Comparison of ENCODE assay signal across 17 cellular contexts in genomic region chr6:65259080-65259479, GRCh38.
DNase-seq lines count a peak whose midpoint lies in the region; ATAC-seq, FAIRE-seq and TF ChIP-seq lines count a peak whose summit lies in the region.
"Had no signal": no experiment of that assay in that cellular context is flagged by ENCODE, and none has a peak within 500 bp of the region (broad histone marks: within the 10 kb centered on the region; RNA-seq: fewer than 3 reads in every experiment).

No MANE protein-coding gene starts in this region.

- no peak overlapping the region for H2AFZ ChIP-seq in astrocyte (ENCODE audit: low read depth, low read length)

- ATAC-seq in GM18505 (IDR thresholded peaks at IDR 0.05; ENCODE audit: unreplicated experiment), result no peak
- ATAC-seq in GM19452 (IDR thresholded peaks at IDR 0.05; ENCODE audit: unreplicated experiment), result no peak
- ATAC-seq: activated T-cell treated with anti-CD3 and anti-CD28 coated beads, Interleukin-2, amount 50 U/mL, for 72 hours had no signal

- TF ChIP-seq CTCF in astrocyte (IDR thresholded peaks at IDR 0.05; ENCODE audit: insufficient read depth, low read depth, low read length) (peak; percentile 31), CD14-positive monocyte (IDR thresholded peaks at IDR 0.05) (no peak)

- FAIRE-seq in HTR-8/SVneo (lab: Jason Lieb, UNC) (no peak), astrocyte (lab: Jason Lieb, UNC) (no peak)
- FAIRE-seq: islet of Langerhans had no signal

- H3K4me3 ChIP-seq in astrocyte (ENCODE audit: insufficient read depth, low read depth, low read length), result no peak overlapping the region
- H3K4me3 ChIP-seq: BLaER1 treated with 17β-estradiol and CSF1 and Interleukin-3, amounts not matched to agents 10 nM and 100 nM; vagina had no signal

- intact Hi-C loops in CD14-positive monocyte (cut with micrococcal nuclease), result no loop called here

- H3K4me1 Mint-ChIP-seq in astrocyte (ENCODE audit: low read depth, unreplicated experiment) (peaks cover 5% of the 10 kb centered on the region), CD14-positive monocyte (no peaks in the 10 kb centered on the region)
- H3K4me1 Mint-ChIP-seq: activated B cell treated with CpG ODN at 0.5 μM for 24 hours had no signal

- H3K27ac ChIP-seq in astrocyte (ENCODE audit: low read depth, low read length), result no peak overlapping the region
- H3K27ac ChIP-seq: BLaER1 treated with 17β-estradiol and CSF1 and Interleukin-3, amounts not matched to agents 10 nM and 100 nM; epithelial cell of prostate; vagina had no signal

- DNase-seq in AG08396 (ENCODE audit: low spot score), result peak; percentile 12
- DNase-seq in HTR-8/SVneo (ENCODE audit: insufficient read length, low spot score), result peak; percentile 1
- DNase-seq in astrocyte (ENCODE audit: low read depth), result peak; percentile 6
- DNase-seq in iPS-NIHi7 (ENCODE audit: extremely low spot score), result peak; percentile 7
- DNase-seq in CD14-positive monocyte (ENCODE audit: low spot score), result no peak
- DNase-seq in DMS153 (lab: John Stamatoyannopoulos, UW), result no peak
- DNase-seq: activated B cell treated with CpG ODN at 0.5 μM for 24 hours; activated T-cell treated with anti-CD3 and anti-CD28 coated beads, Interleukin-2, amount 50 U/mL, for 72 hours; aorta; KBM-7; Right ventricle myocardium superior had no signal

- no peaks in the 10 kb centered on the region for H3K27me3 ChIP-seq in astrocyte (ENCODE audit: insufficient read depth, low read length)
- H3K27me3 ChIP-seq: BLaER1 treated with 17β-estradiol and CSF1 and Interleukin-3, amounts not matched to agents 10 nM and 100 nM; vagina had no signal

- no peaks in the 10 kb centered on the region for H3K79me2 ChIP-seq in astrocyte (ENCODE audit: insufficient read depth, low read length)

- no peak overlapping the region for H3K9ac ChIP-seq in astrocyte (ENCODE audit: low read length)
- H3K9ac ChIP-seq: BLaER1 treated with 17β-estradiol and CSF1 and Interleukin-3, amounts not matched to agents 10 nM and 100 nM had no signal

- H3K4me1 ChIP-seq in astrocyte (ENCODE audit: insufficient read depth, low read length), result no peaks in the 10 kb centered on the region
- H3K4me1 ChIP-seq: BLaER1 treated with 17β-estradiol and CSF1 and Interleukin-3, amounts not matched to agents 10 nM and 100 nM; vagina had no signal

- no peak overlapping the region for H3K4me2 ChIP-seq in astrocyte (ENCODE audit: low read length)
- H3K4me2 ChIP-seq: BLaER1 treated with 17β-estradiol and CSF1 and Interleukin-3, amounts not matched to agents 10 nM and 100 nM had no signal

- H3K36me3 ChIP-seq in astrocyte (ENCODE audit: insufficient read depth, low read length), result no peaks in the 10 kb centered on the region
- H3K36me3 ChIP-seq: BLaER1 treated with 17β-estradiol and CSF1 and Interleukin-3, amounts not matched to agents 10 nM and 100 nM; vagina had no signal

- H3K9me3 ChIP-seq in astrocyte (ENCODE audit: insufficient read depth, low read depth, low read length), result no peaks in the 10 kb centered on the region
- H3K9me3 ChIP-seq: BLaER1 treated with 17β-estradiol and CSF1 and Interleukin-3, amounts not matched to agents 10 nM and 100 nM; vagina had no signal

- H3K27ac Mint-ChIP-seq in astrocyte (ENCODE audit: unreplicated experiment), result no peak overlapping the region
- no peak overlapping the region for H3K27ac Mint-ChIP-seq in CD14-positive monocyte
- H3K27ac Mint-ChIP-seq: activated B cell treated with CpG ODN at 0.5 μM for 24 hours; activated T-cell treated with anti-CD3 and anti-CD28 coated beads, Interleukin-2, amount 50 U/mL, for 72 hours had no signal

- H3K4me3 Mint-ChIP-seq in astrocyte (ENCODE audit: unreplicated experiment), result no peak overlapping the region
- no peak overlapping the region for H3K4me3 Mint-ChIP-seq in CD14-positive monocyte
- H3K4me3 Mint-ChIP-seq: activated B cell treated with CpG ODN at 0.5 μM for 24 hours; activated T-cell treated with anti-CD3 and anti-CD28 coated beads, Interleukin-2, amount 50 U/mL, for 72 hours had no signal

- H4K20me1 ChIP-seq in astrocyte (ENCODE audit: insufficient read depth, low read length), result no peaks in the 10 kb centered on the region
- H4K20me1 ChIP-seq: BLaER1 treated with 17β-estradiol and CSF1 and Interleukin-3, amounts not matched to agents 10 nM and 100 nM had no signal

- H3K27me3 Mint-ChIP-seq in astrocyte (ENCODE audit: low read depth, unreplicated experiment), result no peaks in the 10 kb centered on the region
- H3K27me3 Mint-ChIP-seq in CD14-positive monocyte (ENCODE audit: low read depth in 3 of 3), result peaks cover 0 to 2% (median 0%) of the 10 kb centered on the region in 3 donors
- H3K27me3 Mint-ChIP-seq: activated B cell treated with CpG ODN at 0.5 μM for 24 hours had no signal

- H3K36me3 Mint-ChIP-seq in astrocyte (ENCODE audit: low read depth, unreplicated experiment), result no peaks in the 10 kb centered on the region
- no peaks in the 10 kb centered on the region for H3K36me3 Mint-ChIP-seq in CD14-positive monocyte

- H3K9me3 Mint-ChIP-seq in astrocyte (ENCODE audit: unreplicated experiment), result no peaks in the 10 kb centered on the region
- peaks cover 0 to 3% (median 1%) of the 10 kb centered on the region in 7 donors for H3K9me3 Mint-ChIP-seq in CD14-positive monocyte

- no peak for TF ChIP-seq POLR2A in GM18505 (IDR thresholded peaks at IDR 0.05; ENCODE audit: borderline replicate concordance, extremely low read depth, insufficient read depth, insufficient read length)

Comparison
In these comparisons a context has a peak if more than half of its experiments do, and no peak if none do; other contexts are left out.
1. DNase-seq: peak in AG08396 (single experiment), HTR-8/SVneo (single experiment), astrocyte (single experiment) and iPS-NIHi7 (single experiment); none in CD14-positive monocyte (single experiment) and DMS153 (single experiment).